ENCODE assay signal across 1 cellular context in the genomic region with DNA sequence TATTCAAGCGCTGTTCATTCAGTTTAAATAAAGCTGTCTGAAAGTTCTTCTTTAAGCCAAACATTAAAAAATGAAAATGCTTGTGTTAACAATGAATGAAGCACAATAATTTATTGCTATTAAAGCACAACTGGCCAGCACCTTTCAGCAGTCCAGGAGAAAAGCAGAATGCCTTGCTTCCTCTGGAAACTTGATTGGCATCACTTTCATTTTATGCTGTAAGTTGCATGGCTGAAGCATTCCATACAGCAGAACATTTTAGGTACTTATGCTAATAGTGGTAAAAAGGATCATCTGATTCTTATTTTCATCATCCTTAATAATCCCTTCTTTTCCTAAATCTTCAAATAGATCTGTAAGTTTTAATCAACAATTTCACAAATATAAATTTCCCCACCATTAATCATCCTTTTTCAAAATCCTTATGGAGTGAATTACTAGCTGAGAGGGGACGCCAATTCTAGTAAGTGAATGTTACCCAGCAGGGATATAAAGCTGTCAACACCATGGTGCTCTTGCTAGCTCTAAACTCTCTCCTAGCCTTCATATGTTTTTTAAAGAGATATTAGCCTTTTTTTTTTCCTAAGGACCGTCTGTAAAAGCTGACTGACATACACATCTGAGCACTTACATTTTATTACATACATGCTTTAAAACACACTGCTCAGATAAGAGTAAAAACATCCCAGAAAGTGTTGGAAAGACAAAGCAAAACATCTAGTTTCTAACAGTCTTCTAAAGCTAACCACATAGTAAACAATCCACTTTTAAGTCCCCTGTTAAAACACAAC.
TF ChIP-seq lines count a peak whose summit lies in the region.

No MANE protein-coding gene starts in this region.

TF ChIP-seq in IMR-90, 13 proteins besides CTCF, POLR2A, EP300 and RAD21:
- TF ChIP-seq CEBPB (IDR thresholded peaks at IDR 0.05; ENCODE audit: low read depth, low read length) (no peak), NFE2L2 (IDR thresholded peaks at IDR 0.05; ENCODE audit: low read depth, low read length) (no peak), MAZ (IDR thresholded peaks at IDR 0.05; ENCODE audit: borderline replicate concordance, low read depth, low read length) (no peak), FOS (IDR thresholded peaks at IDR 0.05; ENCODE audit: low read depth, low read length) (no peak), RCOR1 (IDR thresholded peaks at IDR 0.05; ENCODE audit: insufficient replicate concordance, low read length) (no peak)
TF ChIP-seq in IMR-90: peak in this region for 0.
